ENCODE assay signal across 12 cellular contexts in the genomic region with DNA sequence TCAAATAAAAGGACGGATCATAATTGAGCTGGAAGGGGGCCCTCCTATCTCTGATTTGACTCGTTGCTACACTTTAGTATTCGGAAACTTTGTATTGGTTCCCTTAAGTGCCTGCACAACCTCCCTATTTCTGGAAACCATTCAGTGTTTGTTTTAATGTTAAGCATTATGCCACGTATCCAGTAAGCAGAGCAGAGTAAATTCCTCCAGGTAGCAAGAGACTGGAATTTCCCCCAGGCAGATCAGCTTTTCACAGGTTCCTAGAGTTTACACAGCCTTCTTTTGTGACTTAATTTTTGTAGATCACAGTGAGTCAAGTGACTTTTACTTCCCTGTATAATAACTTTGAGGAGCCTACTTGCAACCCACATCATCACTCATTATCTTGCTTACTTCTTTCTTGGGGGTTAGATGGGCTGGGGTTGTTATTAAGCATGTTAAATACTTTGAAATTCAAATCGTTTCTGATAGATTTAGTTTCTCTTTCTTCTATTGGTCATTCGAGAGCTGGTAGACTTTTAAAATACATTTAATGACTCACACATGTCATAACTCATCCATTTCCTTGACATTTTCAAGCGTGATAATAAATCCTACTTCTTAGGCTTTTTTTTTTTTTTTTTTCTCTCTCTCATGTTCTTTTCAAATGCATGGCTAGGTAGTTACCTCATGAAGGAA.
DNase-seq lines count a peak whose midpoint lies in the region; ATAC-seq and TF ChIP-seq lines count a peak whose summit lies in the region.
"Had no signal": no experiment of that assay in that cellular context is flagged by ENCODE, and none has a peak within 500 bp of the region (broad histone marks: within the 10 kb centered on the region; RNA-seq: fewer than 3 reads in every experiment).

No MANE protein-coding gene starts in this region.

- CTCF ChIA-PET in HCT116 (lab: Charles Lee), result interaction anchor here (1.2 to 1.3 kb wide), 2 partner anchors 59 to 501 kb away, joined by 3 to 4 read pairs; no protein-coding TSS in a partner anchor
- CTCF ChIA-PET in activated CD4-positive, alpha-beta T cell treated with anti-CD3 and anti-CD28 coated beads, Interleukin-2, amount 10 ng/mL, durations not matched to agents 7 days and 5 days (lab: Charles Lee), result no interaction called here

- TF ChIP-seq CTCF in HCT116 (IDR thresholded peaks at IDR 0.05 in 2 of 3, conservative IDR thresholded peaks at IDR 0.05 in 1 of 3; ENCODE audit: borderline replicate concordance in 1 of 3, insufficient read depth in 1 of 3, low read depth in 2 of 3, low read length in 2 of 3) (no peak), RWPE2 (IDR thresholded peaks at IDR 0.05; ENCODE audit: poor library complexity, severe bottlenecking) (no peak), heart left ventricle (IDR thresholded peaks at IDR 0.05) (no peak)

- no peaks in the 10 kb centered on the region for H3K9me2 ChIP-seq in HCT116 (ENCODE audit: insufficient read depth)

- intact Hi-C loops in HCT116 (cut with micrococcal nuclease), result no loop called here
- intact Hi-C loops in heart left ventricle (cut with DNase I), result loop anchor here in 1 of 10 donors (5.0 kb wide), 1 partner anchor 39 kb away; no protein-coding TSS in a partner anchor

- no peaks in the 10 kb centered on the region for H3K9me3 Mint-ChIP-seq in activated CD4-positive, alpha-beta T cell treated with anti-CD3 and anti-CD28 coated beads, Interleukin-2, amount 10 ng/mL, durations not matched to agents 7 days and 5 days

- H3K9me3 ChIP-seq in HCT116 (ENCODE audit: control insufficient read depth in 1 of 2, insufficient read depth in 1 of 2, low read depth in 1 of 2, low read length in 2 of 2) (no peaks in the 10 kb centered on the region), RWPE2 (ENCODE audit: severe bottlenecking) (no peaks in the 10 kb centered on the region), heart left ventricle (no peaks in the 10 kb centered on the region)
- H3K9me3 ChIP-seq: ovary had no signal

- POLR2A ChIA-PET in HCT116 (lab: Charles Lee), result no interaction called here
- POLR2A ChIA-PET in activated CD4-positive, alpha-beta T cell treated with anti-CD3 and anti-CD28 coated beads, Interleukin-2, amount 10 ng/mL, durations not matched to agents 7 days and 5 days (lab: Charles Lee), result interaction anchor here (0.7 kb wide), 2 partner anchors 44 to 505 kb away, joined by 3 to 4 read pairs; no protein-coding TSS in a partner anchor

- H3K36me3 Mint-ChIP-seq in activated CD4-positive, alpha-beta T cell treated with anti-CD3 and anti-CD28 coated beads, Interleukin-2, amount 10 ng/mL, durations not matched to agents 7 days and 5 days (ENCODE audit: low read depth), result no peaks in the 10 kb centered on the region

- ATAC-seq in HCT116 (peak; percentile 40; the same call in 1 of the 2 replicates), RWPE2 (ENCODE audit: low read depth) (peak; percentile 89), heart left ventricle (peak; percentile 56 to 78 (median 66)), HG02885 (IDR thresholded peaks at IDR 0.05; ENCODE audit: poor library complexity, unreplicated experiment) (no peak)

- H3K27ac Mint-ChIP-seq in activated CD4-positive, alpha-beta T cell treated with anti-CD3 and anti-CD28 coated beads, Interleukin-2, amount 10 ng/mL, durations not matched to agents 7 days and 5 days, result no peak overlapping the region

- H3K4me3 Mint-ChIP-seq in activated CD4-positive, alpha-beta T cell treated with anti-CD3 and anti-CD28 coated beads, Interleukin-2, amount 10 ng/mL, durations not matched to agents 7 days and 5 days, result no peak overlapping the region

- H3K27me3 Mint-ChIP-seq in activated CD4-positive, alpha-beta T cell treated with anti-CD3 and anti-CD28 coated beads, Interleukin-2, amount 10 ng/mL, durations not matched to agents 7 days and 5 days, result peaks cover 4% of the 10 kb centered on the region

- H3K27me3 ChIP-seq in HCT116 (ENCODE audit: insufficient read depth, low read length) (no peaks in the 10 kb centered on the region), RWPE2 (ENCODE audit: insufficient read depth, poor library complexity, severe bottlenecking) (no peaks in the 10 kb centered on the region), heart left ventricle (no peaks in the 10 kb centered on the region)
- H3K27me3 ChIP-seq: ovary had no signal

- BruUV-seq in HCT116 (replicated peaks; lab: Mats Ljungman, UMichigan), result no TSS peak

- H3K4me1 Mint-ChIP-seq in activated CD4-positive, alpha-beta T cell treated with anti-CD3 and anti-CD28 coated beads, Interleukin-2, amount 10 ng/mL, durations not matched to agents 7 days and 5 days, result no peaks in the 10 kb centered on the region

- RAD21 ChIA-PET in HCT116 (lab: Charles Lee; ENCODE audit: low non-redundant PET in 1 of 2, low total read pairs in 2 of 2, uncharacterized antibody in 2 of 2, unreplicated experiment in 2 of 2), result interaction anchor here in 1 of 2 experiments (0.6 kb wide), 1 partner anchor 51 kb away, joined by 3 read pairs; no protein-coding TSS in a partner anchor

- peak; percentile 22 for DNase-seq in HCT116 (ENCODE audit: low read depth, low spot score)
- DNase-seq in RWPE2 (ENCODE audit: low spot score), result no peak
- DNase-seq in heart left ventricle, result no peak
- DNase-seq in renal cortical epithelial cell (ENCODE audit: low read depth), result peak; percentile 97
- DNase-seq in stimulated activated CD4-positive, alpha-beta T cell treated with anti-CD3 and anti-CD28 coated beads, Interleukin-15, amount 100 ng/mL, for 24 hours, result no peak
- DNase-seq in activated CD4-positive, alpha-beta T cell treated with anti-CD3 and anti-CD28 coated beads, Interleukin-2, amount 10 ng/mL, durations not matched to agents 7 days and 5 days, result no peak
- DNase-seq in Kasumi-1 (lab: John Stamatoyannopoulos, UW), result no peak
- DNase-seq: activated CD4-positive, alpha-beta T cell treated with anti-CD3 and anti-CD28 coated beads, Interleukin-2, amount 50 U/mL, for 1 hour; effector CD4-positive, alpha-beta T cell; NCI-H1930; ovary had no signal

- no peaks in the 10 kb centered on the region for H3K36me3 ChIP-seq in HCT116 (ENCODE audit: control insufficient read depth in 1 of 2, insufficient read depth in 2 of 2, low read length in 2 of 2)
- H3K36me3 ChIP-seq in RWPE2 (ENCODE audit: low read depth), result peaks cover 33% of the 10 kb centered on the region
- H3K36me3 ChIP-seq in heart left ventricle, result no peaks in the 10 kb centered on the region
- H3K36me3 ChIP-seq: ovary had no signal

- H3K4me2 ChIP-seq in HCT116 (ENCODE audit: low read length), result peak overlapping the region; percentile 62

- no peak for TF ChIP-seq POLR2A in HCT116 (IDR thresholded peaks at IDR 0.05; ENCODE audit: borderline replicate concordance, extremely low read depth, insufficient read depth, insufficient read length)
- TF ChIP-seq POLR2A in heart left ventricle (IDR thresholded peaks at IDR 0.05), result no peak

- peaks cover 27 to 45% of the 10 kb centered on the region in 2 experiments for H3K4me1 ChIP-seq in HCT116 (ENCODE audit: control insufficient read depth in 1 of 2, insufficient read depth in 2 of 2, low read length in 2 of 2)
- peaks cover 77% of the 10 kb centered on the region for H3K4me1 ChIP-seq in RWPE2 (ENCODE audit: insufficient read depth, poor library complexity, severe bottlenecking)
- H3K4me1 ChIP-seq in heart left ventricle, result peaks cover 0 to 42% (median 6%) of the 10 kb centered on the region in 12 donors

- H2AFZ ChIP-seq in HCT116 (ENCODE audit: low read depth, low read length, poor library complexity, severe bottlenecking), result no peak overlapping the region

- no peaks in the 10 kb centered on the region for H3K79me2 ChIP-seq in HCT116 (ENCODE audit: insufficient read depth, low read length)

- no peak for TF ChIP-seq RAD21 in HCT116 (IDR thresholded peaks at IDR 0.05; ENCODE audit: low read depth)

- H3K27ac ChIP-seq in HCT116 (ENCODE audit: low read depth, low read length) (peak overlapping the region; percentile 12), RWPE2 (ENCODE audit: poor library complexity, severe bottlenecking) (peak overlapping the region; percentile 95), heart left ventricle (peak overlapping the region in 11 of 12 donors; percentile 22 to 74 (median 63))
- H3K27ac ChIP-seq: ovary had no signal

- H3K9ac ChIP-seq in HCT116 (ENCODE audit: low read length), result peak overlapping the region; percentile 37

- H3K4me3 ChIP-seq in HCT116 (replicated peaks in 1 of 2; ENCODE audit: low read depth in 1 of 2, low read length in 2 of 2) (peak overlapping the region in 1 of 2 experiments; percentile 35; a peak in 2 of 4 replicates), RWPE2 (ENCODE audit: severe bottlenecking) (peak overlapping the region; percentile 18), heart left ventricle (peak overlapping the region in 3 of 12 donors; percentile 13 to 16 (median 15))
- H3K4me3 ChIP-seq: ovary had no signal

- 33 to 36% (median 34%) methylated on average over 7 of the region's 7 CpGs for WGBS in heart left ventricle, 4 donors

- no peaks in the 10 kb centered on the region for H4K20me1 ChIP-seq in HCT116 (ENCODE audit: insufficient read depth)

TF ChIP-seq in HCT116, 20 proteins besides CTCF, POLR2A, EP300 and RAD21 (continues in another document):
- no peak; the same call in 1 of the 2 replicates for TF ChIP-seq JUND (IDR thresholded peaks at IDR 0.05)
- no peak for TF ChIP-seq TCF7L2 (IDR thresholded peaks at IDR 0.05; ENCODE audit: borderline replicate concordance, extremely low read depth, insufficient read depth, insufficient read length)
- no peak for TF ChIP-seq SIN3A (IDR thresholded peaks at IDR 0.05; ENCODE audit: low read depth)
- TF ChIP-seq, protein P1, sequence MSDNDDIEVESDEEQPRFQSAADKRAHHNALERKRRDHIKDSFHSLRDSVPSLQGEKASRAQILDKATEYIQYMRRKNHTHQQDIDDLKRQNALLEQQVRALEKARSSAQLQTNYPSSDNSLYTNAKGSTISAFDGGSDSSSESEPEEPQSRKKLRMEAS (IDR thresholded peaks at IDR 0.05), result no peak
- no peak for TF ChIP-seq YY1 (IDR thresholded peaks at IDR 0.05; ENCODE audit: extremely low read depth, insufficient replicate concordance, low read depth, low read length)

Comparison
In these comparisons a context has a peak if more than half of its experiments do, and no peak if none do; other contexts are left out.
1. DNase-seq: peak in HCT116 (single experiment) and renal cortical epithelial cell (single experiment); none in RWPE2 (single experiment), heart left ventricle (0 of 5), stimulated activated CD4-positive, alpha-beta T cell treated with anti-CD3 and anti-CD28 coated beads, Interleukin-15, amount 100 ng/mL, for 24 hours (single experiment), activated CD4-positive, alpha-beta T cell treated with anti-CD3 and anti-CD28 coated beads, Interleukin-2, amount 10 ng/mL, durations not matched to agents 7 days and 5 days (single experiment) and Kasumi-1 (0 of 2).
2. H3K27ac ChIP-seq: peak in every context shown above with its lines; median percentile 95 in RWPE2; 63 in heart left ventricle; 12 in HCT116.